Comparison of ENCODE assay signal across 8 cellular contexts in the genomic region with DNA sequence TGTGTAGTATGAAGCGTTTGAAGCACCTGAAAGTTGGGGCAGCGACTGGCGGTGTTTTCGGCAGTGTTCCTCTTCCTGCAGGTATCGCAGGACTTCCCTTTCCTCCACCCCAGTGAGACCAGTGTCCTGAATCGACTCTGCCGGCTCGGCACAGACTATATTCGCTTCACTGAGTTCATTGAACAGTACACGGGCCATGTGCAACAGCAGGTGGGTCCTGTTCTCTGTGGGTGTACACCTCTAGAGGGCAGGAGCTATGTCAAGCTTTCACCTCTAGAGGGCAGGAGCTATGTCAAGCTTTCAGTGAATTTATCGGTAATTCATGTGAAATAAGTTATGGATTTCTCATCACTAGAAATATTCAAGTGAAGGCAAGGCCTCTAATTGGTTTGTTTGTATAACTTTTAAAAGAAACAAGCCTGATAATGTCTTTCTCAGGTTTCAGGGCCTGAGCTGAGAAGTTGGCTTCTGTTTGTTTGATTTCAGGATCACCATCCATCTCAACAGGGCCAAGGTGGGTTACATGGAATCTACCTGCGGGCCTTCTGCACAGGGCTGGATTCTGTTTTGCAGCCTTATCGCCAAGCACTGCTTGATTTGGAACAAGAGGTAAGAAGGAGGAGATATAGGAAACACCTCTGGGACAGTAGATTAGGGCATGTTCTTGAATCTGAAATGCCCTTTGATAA. TPM values are rescaled to one million over a fixed set of nuclear protein-coding genes. Genes with fewer than 3 reads are reported as not detected.
DNase-seq lines count a peak whose midpoint lies in the region; ATAC-seq and TF ChIP-seq lines count a peak whose summit lies in the region.

No MANE protein-coding gene starts in this region.

- H3K36me3 Mint-ChIP-seq in immature natural killer cell: peaks cover 8 to 19% (median 17%) of the 10 kb centered on the region in 3 donors
- H3K36me3 Mint-ChIP-seq in stimulated activated naive B cell treated with anti-CD40 and anti-IgM and Interleukin-4, amounts not matched to agents 10 μg/mL and 1 μg/mL and 100 μg/mL, for 72 hours: peaks cover 23 to 35% of the 10 kb centered on the region in 2 donors

- peak; percentile 56 for TF ChIP-seq CTCF in GM10266 (IDR thresholded peaks at IDR 0.05; ENCODE audit: control insufficient read depth, insufficient read depth, low read depth, missing control alignments)

- H3K9me3 Mint-ChIP-seq in immature natural killer cell: no peaks in the 10 kb centered on the region
- no peaks in the 10 kb centered on the region for H3K9me3 Mint-ChIP-seq in stimulated activated naive B cell treated with anti-CD40 and anti-IgM and Interleukin-4, amounts not matched to agents 10 μg/mL and 1 μg/mL and 100 μg/mL, for 72 hours

- no peak overlapping the region for H3K4me3 Mint-ChIP-seq in immature natural killer cell
- no peak overlapping the region for H3K4me3 Mint-ChIP-seq in stimulated activated naive B cell treated with anti-CD40 and anti-IgM and Interleukin-4, amounts not matched to agents 10 μg/mL and 1 μg/mL and 100 μg/mL, for 72 hours

- peak; percentile 64 to 66 for ATAC-seq in stimulated activated naive B cell treated with anti-CD40 and anti-IgM and Interleukin-4, amounts not matched to agents 10 μg/mL and 1 μg/mL and 100 μg/mL, for 72 hours (replicated peaks)
- ATAC-seq in GM21717 (IDR thresholded peaks at IDR 0.05; ENCODE audit: unreplicated experiment) (no peak), GM18517 (IDR thresholded peaks at IDR 0.05; ENCODE audit: unreplicated experiment) (no peak)

- no peak overlapping the region for H3K27ac Mint-ChIP-seq in immature natural killer cell
- H3K27ac Mint-ChIP-seq in stimulated activated naive B cell treated with anti-CD40 and anti-IgM and Interleukin-4, amounts not matched to agents 10 μg/mL and 1 μg/mL and 100 μg/mL, for 72 hours: no peak overlapping the region

- H3K27me3 Mint-ChIP-seq in immature natural killer cell (ENCODE audit: low read depth in 3 of 3): peaks cover 0 to 5% (median under 1%) of the 10 kb centered on the region in 3 donors
- no peaks in the 10 kb centered on the region for H3K27me3 Mint-ChIP-seq in stimulated activated naive B cell treated with anti-CD40 and anti-IgM and Interleukin-4, amounts not matched to agents 10 μg/mL and 1 μg/mL and 100 μg/mL, for 72 hours

- DNase-seq in ACHN: peak; percentile 35
- DNase-seq in GM10266 (ENCODE audit: extremely low spot score): peak; percentile 36
- DNase-seq in NCI-H524 treated with DMSO at 0.1 percent for 48 hours (lab: John Stamatoyannopoulos, UW): peak; percentile 18
- DNase-seq in activated naive CD4-positive, alpha-beta T cell treated with anti-CD3 and anti-CD28 coated beads, Interleukin-2, amount 50 U/mL, for 16 hours: peak; percentile 35
- peak; percentile 3 to 22 (median 16) for DNase-seq in immature natural killer cell
- DNase-seq in stimulated activated naive B cell treated with anti-CD40 and anti-IgM and Interleukin-4, amounts not matched to agents 10 μg/mL and 1 μg/mL and 100 μg/mL, for 72 hours: peak; percentile 26

- H3K4me1 Mint-ChIP-seq in immature natural killer cell: peaks cover 18 to 24% of the 10 kb centered on the region in 2 donors
- H3K4me1 Mint-ChIP-seq in stimulated activated naive B cell treated with anti-CD40 and anti-IgM and Interleukin-4, amounts not matched to agents 10 μg/mL and 1 μg/mL and 100 μg/mL, for 72 hours: peaks cover 9 to 25% of the 10 kb centered on the region in 2 donors

- in situ Hi-C loops in ACHN (cut with HindIII; ENCODE audit: low pct_ligation_motif_present, low pct_unique_long_range_greater_than_20kb, low sequenced_read_pairs): no loop called here

RNA-seq across cellular contexts. Expression of gene TUBGCP4, which starts 5.3 kb away (rescaled TPM):
- polyA plus RNA-seq in immature natural killer cell: 10 to 100 TPM; 11.1 to 18.1 (median 11.7) TPM

RNA-seq across cellular contexts. Expression of gene ZSCAN29, which starts 5.3 kb away (rescaled TPM):
- 1 to 10 TPM in 2 of 3 donors, under 1 TPM in 1; 0.39 to 8.9 (median 4.1) TPM for polyA plus RNA-seq in immature natural killer cell

RNA-seq across cellular contexts. Expression of gene LCMT2, which starts 45.8 kb away (rescaled TPM):
- polyA plus RNA-seq in immature natural killer cell: 1 to 10 TPM in 2 of 3 donors, under 1 TPM in 1; 0.40 to 2.5 (median 2.3) TPM

Comparison
In these comparisons a context has a peak if more than half of its experiments do, and no peak if none do; other contexts are left out.
1. ATAC-seq: peak in stimulated activated naive B cell treated with anti-CD40 and anti-IgM and Interleukin-4, amounts not matched to agents 10 μg/mL and 1 μg/mL and 100 μg/mL, for 72 hours (2 of 2); none in GM21717 (single experiment) and GM18517 (single experiment).
2. Peak in every context shown above with its lines, with median percentiles within 50 percentile points of each other: DNase-seq.